ENCODE assay signal across 11 cellular contexts in genomic region chr3:48469046-48469915, GRCh38. TPM values are rescaled to one million over a fixed set of nuclear protein-coding genes. Genes with fewer than 3 reads are reported as not detected.
A peak's percentile ranks its signal among the peaks of the same experiment; 100 is the strongest.
DNase-seq lines count a peak whose midpoint lies in the region; ATAC-seq, FAIRE-seq and TF ChIP-seq lines count a peak whose summit lies in the region.
"Had no signal": no experiment of that assay in that cellular context is flagged by ENCODE, and none has a peak within 500 bp of the region (broad histone marks: within the 10 kb centered on the region; RNA-seq: fewer than 3 reads in every experiment).

No MANE protein-coding gene starts in this region.

- BruUV-seq in OCI-LY7 (replicated peaks; lab: Mats Ljungman, UMichigan), result no TSS peak

- H3K18ac ChIP-seq in H1 (ENCODE audit: extremely low read depth, low read length), result no peak overlapping the region

- H3K4me2 ChIP-seq in SK-N-SH, result no peak overlapping the region
- H3K4me2 ChIP-seq in OCI-LY7 (ENCODE audit: low read length), result peak overlapping the region; percentile 86
- H3K4me2 ChIP-seq in H1 (ENCODE audit: insufficient read depth in 1 of 2, low read depth in 2 of 2, low read length in 2 of 2), result no peak overlapping the region

- H2AFZ ChIP-seq in SK-N-SH (ENCODE audit: low read depth) (no peak overlapping the region), OCI-LY7 (ENCODE audit: low read length) (no peak overlapping the region), H1 (ENCODE audit: low read length) (no peak overlapping the region)

- peak overlapping the region in 1 of 2 experiments; percentile 99; a peak in 1 of 4 replicates for H3K27ac ChIP-seq in SK-N-SH (ENCODE audit: low read depth in 2 of 2, low read length in 1 of 2)
- peak overlapping the region; percentile 53 for H3K27ac ChIP-seq in OCI-LY7 (ENCODE audit: low read depth, low read length, poor library complexity, severe bottlenecking)
- 0 out of 2 replicates have a peak overlapping the region, but pooled peaks have one; percentile 7 for H3K27ac ChIP-seq in H1 (ENCODE audit: low read depth, low read length)
- H3K27ac ChIP-seq in small intestine (ENCODE audit: low read depth in 1 of 2, low read length in 1 of 2), result peak overlapping the region; percentile 22 to 43

- peaks cover 0 to 26% of the 10 kb centered on the region in 2 experiments for H3K36me3 ChIP-seq in SK-N-SH (replicated peaks in 1 of 2; ENCODE audit: control insufficient read depth in 1 of 2, insufficient read depth in 2 of 2, low read length in 1 of 2)
- peaks cover 33% of the 10 kb centered on the region for H3K36me3 ChIP-seq in OCI-LY7 (ENCODE audit: insufficient read depth, low read length)
- peaks cover 7 to 35% (median 14%) of the 10 kb centered on the region in 4 experiments for H3K36me3 ChIP-seq in H1 (ENCODE audit: control insufficient read depth in 2 of 4, insufficient read depth in 4 of 4, low read length in 3 of 4)
- no peaks in the 10 kb centered on the region for H3K36me3 ChIP-seq in small intestine (ENCODE audit: control insufficient read depth in 2 of 2, insufficient read depth in 2 of 2, low read length in 2 of 2)

- no peak overlapping the region for H3K23ac ChIP-seq in H1 (ENCODE audit: insufficient read length)

- H3K79me1 ChIP-seq in H1 (ENCODE audit: low read depth, low read length), result peaks cover 10% of the 10 kb centered on the region

- H3K9me3 ChIP-seq in SK-N-SH (no peaks in the 10 kb centered on the region), OCI-LY7 (ENCODE audit: low read length) (no peaks in the 10 kb centered on the region), H1 (ENCODE audit: insufficient read depth in 2 of 2, low read depth in 1 of 2, low read length in 1 of 2) (no peaks in the 10 kb centered on the region), small intestine (ENCODE audit: control insufficient read depth, low read depth) (no peaks in the 10 kb centered on the region)

- H3K4me1 ChIP-seq in SK-N-SH (ENCODE audit: control insufficient read depth in 1 of 2, insufficient read depth in 2 of 2, low read depth in 1 of 2, low read length in 1 of 2), result peaks cover 16 to 63% of the 10 kb centered on the region in 2 experiments; a peak in 2 of 4 replicates
- peaks cover 72% of the 10 kb centered on the region for H3K4me1 ChIP-seq in OCI-LY7 (ENCODE audit: insufficient read depth, low read length, poor library complexity, severe bottlenecking)
- peaks cover 0 to 28% (median 21%) of the 10 kb centered on the region in 4 experiments; a peak in 6 of 7 replicates for H3K4me1 ChIP-seq in H1 (replicated peaks in 1 of 4; ENCODE audit: control insufficient read depth in 3 of 4, insufficient read depth in 4 of 4, low read length in 3 of 4)
- peaks cover 16 to 20% of the 10 kb centered on the region in 2 donors for H3K4me1 ChIP-seq in small intestine (ENCODE audit: control insufficient read depth in 2 of 2, insufficient read depth in 1 of 2, low read depth in 1 of 2, low read length in 1 of 2)

- DNase-seq in SK-N-SH (peak; percentile 23), OCI-LY7 (ENCODE audit: low spot score) (no peak), H1 (ENCODE audit: low read depth in 1 of 2, low spot score in 2 of 2) (no peak), small intestine (no peak), RCC 7860 (ENCODE audit: low spot score) (no peak)
- DNase-seq: activated CD4-positive, alpha-beta T cell treated with anti-CD3 and anti-CD28 coated beads for 4 hours; NCI-H1048 had no signal

- H4K20me1 ChIP-seq in SK-N-SH (ENCODE audit: insufficient read depth), result no peaks in the 10 kb centered on the region
- H4K20me1 ChIP-seq in OCI-LY7 (ENCODE audit: insufficient read depth, low read length), result no peaks in the 10 kb centered on the region; the same call in 1 of the 2 replicates
- H4K20me1 ChIP-seq in H1 (replicated peaks in 1 of 2; ENCODE audit: control insufficient read depth in 1 of 2, insufficient read depth in 2 of 2, low read length in 2 of 2), result peaks cover 3 to 4% of the 10 kb centered on the region in 2 experiments

- TF ChIP-seq EP300 in SK-N-SH (IDR thresholded peaks at IDR 0.05; ENCODE audit: borderline replicate concordance in 1 of 2, low read depth in 1 of 2, low read length in 1 of 2) (no peak), H1 (IDR thresholded peaks at IDR 0.05; ENCODE audit: borderline replicate concordance in 1 of 2, low read depth in 2 of 2, low read length in 2 of 2) (no peak)

- H2BK15ac ChIP-seq in H1 (ENCODE audit: low read length), result no peak overlapping the region

- no peak overlapping the region for H2BK120ac ChIP-seq in H1 (replicated peaks; ENCODE audit: low read depth, low read length)

- H4K8ac ChIP-seq in H1 (ENCODE audit: extremely low read depth, insufficient read depth, low read length), result no peak overlapping the region; the same call in 1 of the 2 replicates

- H3K27me3 ChIP-seq in SK-N-SH (ENCODE audit: insufficient read depth) (no peaks in the 10 kb centered on the region), H1 (replicated peaks in 1 of 4; ENCODE audit: control insufficient read depth in 3 of 4, extremely low read depth in 1 of 4, insufficient read depth in 3 of 4, low read length in 3 of 4) (no peaks in the 10 kb centered on the region), small intestine (ENCODE audit: control insufficient read depth in 2 of 2, insufficient read depth in 2 of 2, low read length in 2 of 2) (no peaks in the 10 kb centered on the region)

- no peak overlapping the region for H4K91ac ChIP-seq in H1 (replicated peaks; ENCODE audit: insufficient read length, low read length)

- TF ChIP-seq CTCF in SK-N-SH (IDR thresholded peaks at IDR 0.05) (no peak), OCI-LY7 (conservative IDR thresholded peaks at IDR 0.05; ENCODE audit: low read length) (no peak), H1 (IDR thresholded peaks at IDR 0.05; ENCODE audit: control extremely low read depth in 1 of 3, insufficient read depth in 1 of 3, low read depth in 1 of 3, low read length in 3 of 3) (no peak)

- CTCF ChIA-PET in SK-N-SH (lab: Yijun Ruan, JAX), result interaction anchor here (0.7 to 8.2 kb wide), 5 partner anchors 33 to 143 kb away, joined by 3 to 136 read pairs (median 6); partner anchors contain the start of gene PFKFB4
- CTCF ChIA-PET in OCI-LY7 (lab: Charles Lee; ENCODE audit: unreplicated experiment), result no interaction called here
- CTCF ChIA-PET in H1 (lab: Charles Lee; ENCODE audit: partially characterized antibody), result interaction anchor here (0.7 to 21.5 kb wide), 8 partner anchors 10 to 337 kb away, joined by 3 to 251 read pairs (median 3); partner anchors contain the start of genes PFKFB4 and SHISA5

- no peak for TF ChIP-seq RAD21 in SK-N-SH (IDR thresholded peaks at IDR 0.05; ENCODE audit: low read length)
- no peak for TF ChIP-seq RAD21 in H1 (IDR thresholded peaks at IDR 0.05 in 1 of 2, conservative IDR thresholded peaks at IDR 0.05 in 1 of 2; ENCODE audit: low read depth in 2 of 2, low read length in 2 of 2)

- H3F3A ChIP-seq in SK-N-SH (replicated peaks; ENCODE audit: insufficient read depth), result peaks cover 18% of the 10 kb centered on the region

- POLR2A ChIA-PET in SK-N-SH (lab: Yijun Ruan, JAX) (interaction anchor here (2.1 kb wide), 1 partner anchor 34 kb away, joined by 6 read pairs; the partner anchor contains the start of gene SHISA5), OCI-LY7 (lab: Charles Lee) (interaction anchor here (0.7 to 1.0 kb wide), 2 partner anchors 23 to 30 kb away, joined by 3 to 4 read pairs; partner anchors contain the start of genes ATRIP, CCDC51 and TMA7), H1 (lab: Charles Lee; ENCODE audit: partially characterized antibody) (interaction anchor here (0.6 to 4.0 kb wide), 13 partner anchors 9 to 230 kb away, joined by 3 to 14 read pairs (median 4); partner anchors contain the start of gene PLXNB1)

- no peaks in the 10 kb centered on the region for H3K9me2 ChIP-seq in SK-N-SH
- no peaks in the 10 kb centered on the region for H3K9me2 ChIP-seq in OCI-LY7 (ENCODE audit: insufficient read depth, low read length)

- peak overlapping the region; percentile 24 for H3K4ac ChIP-seq in H1 (replicated peaks; ENCODE audit: insufficient read length, low read depth, low read length)

- H3K9ac ChIP-seq in SK-N-SH, result no peak overlapping the region
- H3K9ac ChIP-seq in H1 (replicated peaks in 1 of 4; ENCODE audit: extremely low read depth in 1 of 4, low read depth in 3 of 4, low read length in 3 of 4), result no peak overlapping the region

- H2AK5ac ChIP-seq in H1 (ENCODE audit: low read depth, low read length), result no peak overlapping the region

- H4K5ac ChIP-seq in H1 (ENCODE audit: insufficient read length, low read depth, low read length), result no peak overlapping the region

- H3K4me3 ChIP-seq in SK-N-SH (ENCODE audit: low read depth in 2 of 2, low read length in 1 of 2) (no peak overlapping the region), OCI-LY7 (ENCODE audit: low read depth, low read length, poor library complexity, severe bottlenecking) (peak overlapping the region; percentile 16), H1 (ENCODE audit: extremely low read depth in 1 of 4, insufficient read depth in 2 of 4, low read depth in 3 of 4, low read length in 4 of 4) (no peak overlapping the region), small intestine (ENCODE audit: low read depth in 1 of 2, low read length in 2 of 2) (no peak overlapping the region)

- ATAC-seq in SK-N-SH treated with all-trans-retinoic acid at 6 μM for 48 hours (no peak), GM19328 (IDR thresholded peaks at IDR 0.05; ENCODE audit: unreplicated experiment) (no peak), GM18498 (IDR thresholded peaks at IDR 0.05; ENCODE audit: unreplicated experiment) (no peak)

- peaks cover 68% of the 10 kb centered on the region for H3K79me2 ChIP-seq in SK-N-SH (ENCODE audit: insufficient read depth)
- H3K79me2 ChIP-seq in OCI-LY7 (ENCODE audit: insufficient read depth, low read depth, low read length), result peaks cover 51% of the 10 kb centered on the region
- H3K79me2 ChIP-seq in H1 (ENCODE audit: control insufficient read depth in 1 of 2, insufficient read depth in 2 of 2, low read length in 2 of 2), result peaks cover 0 to 23% of the 10 kb centered on the region in 2 experiments; a peak in 2 of 4 replicates

- no peak overlapping the region for H3K56ac ChIP-seq in H1 (replicated peaks; ENCODE audit: insufficient read length, low read depth, low read length)

- H2BK5ac ChIP-seq in H1 (ENCODE audit: low read depth, low read length), result no peak overlapping the region; the same call in 1 of the 2 replicates

- no peak overlapping the region for H3K14ac ChIP-seq in H1 (ENCODE audit: insufficient read length)

- H2BK20ac ChIP-seq in H1 (ENCODE audit: low read length), result no peak overlapping the region

- no peak for TF ChIP-seq POLR2A in H1 (IDR thresholded peaks at IDR 0.05; ENCODE audit: control extremely low read depth in 1 of 2, low read depth in 2 of 2, low read length in 2 of 2)

- peaks cover 6% of the 10 kb centered on the region for H3K23me2 ChIP-seq in H1 (ENCODE audit: low read depth, low read length)

- WGBS in SK-N-SH (ENCODE audit: low lambda C conversion rate), result 98% methylated on average over 14 of the region's 29 CpGs
- 95% methylated on average over 29 of the region's 29 CpGs; no CpG with 5 or more reads in 1 of the 2 experiments for WGBS in H1 (ENCODE audit: extremely low coverage in 1 of 2, insufficient coverage in 1 of 2, insufficient read length in 1 of 2, insufficient replicate concordance in 2 of 2, low coverage in 1 of 2, low lambda C conversion rate in 2 of 2, missing lambda C conversion rate in 1 of 2), 2 experiments
- 65 to 79% (median 68%) methylated on average over 29 of the region's 29 CpGs for WGBS in small intestine, 3 donors

- FAIRE-seq in H1 (lab: Jason Lieb, UNC), result no peak
- FAIRE-seq in small intestine (lab: Jason Lieb, UNC), result no peak
- FAIRE-seq in RCC 7860 (lab: Jason Lieb, UNC), result no peak
- FAIRE-seq: A204.1 had no signal

- intact Hi-C loops in OCI-LY7 (cut with micrococcal nuclease; ENCODE audit: unreplicated experiment), result no loop called here

- H2BK12ac ChIP-seq in H1 (ENCODE audit: low read depth, low read length), result no peak overlapping the region

RNA-seq across cellular contexts. Expression of gene ATRIP, which starts 22.7 kb away (rescaled TPM):
- polyA plus RNA-seq in SK-N-SH (2012; rRNA removed) (5.6 and 6.5 TPM in 2 replicates), H1 (2011; rRNA removed) (16.6 and 18.5 TPM in 2 replicates), small intestine (1 to 10 TPM; 1.1 to 4.8 (median 1.6) TPM)
- 4.0 and 4.3 TPM in 2 replicates for polyA plus RNA-seq in SK-N-SH (2012; cell fraction: cytosol; rRNA removed)
- polyA plus RNA-seq in SK-N-SH (2012; cell fraction: nucleus; rRNA removed), result 12.5 and 14.9 TPM in 2 replicates
- total RNA-seq in OCI-LY7 (2014; rRNA removed; shearing (Covaris generic)), result 16.3 and 16.8 TPM in 2 replicates
- total RNA-seq in OCI-LY7 (2022), result 20.3 and 24.5 TPM in 2 replicates
- 16.7 and 20.2 TPM in 2 replicates for total RNA-seq in H1 (2021; fragmentation: NEBNext Ultra II Directional; extraction: Animal tissue kit (Norgen Biotek cat#: 25700))
- polyA plus RNA-seq in H1 (2011; cell fraction: cytosol; rRNA removed), result 15.0 TPM
- 36.5 TPM for polyA plus RNA-seq in H1 (2011; cell fraction: nucleus; rRNA removed)
- polyA plus RNA-seq in H1 (2012, experiment 1 of 2), result 12.7 to 14.1 TPM (median 13.8 TPM) in 4 replicates
- 11.0 TPM for polyA plus RNA-seq in H1 (2012, experiment 2 of 2)
- 14.8 TPM for polyA plus RNA-seq in H1 (2013, experiment 1 of 2)
- polyA plus RNA-seq in H1 (2013, experiment 2 of 2), result 12.6 TPM
- polyA minus RNA-seq in H1 (2011; rRNA and poly(A)+ RNA removed), result 28.6 and 29.3 TPM in 2 replicates
- 10.1 TPM for polyA minus RNA-seq in H1 (2011; cell fraction: cytosol; rRNA and poly(A)+ RNA removed)
- polyA minus RNA-seq in H1 (2011; cell fraction: nucleus; rRNA and poly(A)+ RNA removed), result 25.2 TPM

RNA-seq across cellular contexts. Expression of gene TMA7, which starts 29.2 kb away (rescaled TPM):
- polyA plus RNA-seq in SK-N-SH (2012; rRNA removed) (393 and 438 TPM in 2 replicates), H1 (2011; rRNA removed) (83.3 and 138 TPM in 2 replicates), small intestine (100 to 1,000 TPM; 431 to 744 (median 617) TPM)
- polyA plus RNA-seq in SK-N-SH (2012; cell fraction: cytosol; rRNA removed), result 655 and 1,170 TPM in 2 replicates
- polyA plus RNA-seq in SK-N-SH (2012; cell fraction: nucleus; rRNA removed), result 91.0 and 95.9 TPM in 2 replicates
- 313 and 486 TPM in 2 replicates for total RNA-seq in OCI-LY7 (2014; rRNA removed; shearing (Covaris generic))
- 226 and 250 TPM in 2 replicates for total RNA-seq in OCI-LY7 (2022)
- 305 and 322 TPM in 2 replicates for total RNA-seq in H1 (2021; fragmentation: NEBNext Ultra II Directional; extraction: Animal tissue kit (Norgen Biotek cat#: 25700))
- 282 TPM for polyA plus RNA-seq in H1 (2011; cell fraction: cytosol; rRNA removed)
- 36.5 TPM for polyA plus RNA-seq in H1 (2011; cell fraction: nucleus; rRNA removed)
- polyA plus RNA-seq in H1 (2012, experiment 1 of 2), result 470 to 570 TPM (median 490 TPM) in 4 replicates
- 141 TPM for polyA plus RNA-seq in H1 (2012, experiment 2 of 2)
- polyA plus RNA-seq in H1 (2013, experiment 1 of 2), result 965 TPM
- polyA plus RNA-seq in H1 (2013, experiment 2 of 2), result 959 TPM
- polyA minus RNA-seq in H1 (2011; rRNA and poly(A)+ RNA removed), result 8.2 and 9.6 TPM in 2 replicates
- polyA minus RNA-seq in H1 (2011; cell fraction: cytosol; rRNA and poly(A)+ RNA removed), result 42.3 TPM
- polyA minus RNA-seq in H1 (2011; cell fraction: nucleus; rRNA and poly(A)+ RNA removed), result 34.3 TPM

RNA-seq across cellular contexts. Expression of gene CCDC51, which starts 29.4 kb away (rescaled TPM):
- 24.2 and 29.6 TPM in 2 replicates for polyA plus RNA-seq in SK-N-SH (2012; rRNA removed)
- polyA plus RNA-seq in SK-N-SH (2012; cell fraction: cytosol; rRNA removed), result 22.7 and 27.4 TPM in 2 replicates
- 15.3 and 20.4 TPM in 2 replicates for polyA plus RNA-seq in SK-N-SH (2012; cell fraction: nucleus; rRNA removed)
- 22.0 and 23.0 TPM in 2 replicates for total RNA-seq in OCI-LY7 (2014; rRNA removed; shearing (Covaris generic))
- total RNA-seq in OCI-LY7 (2022), result 21.2 and 24.9 TPM in 2 replicates
- total RNA-seq in H1 (2021; fragmentation: NEBNext Ultra II Directional; extraction: Animal tissue kit (Norgen Biotek cat#: 25700)), result 20.3 and 21.3 TPM in 2 replicates
- 19.7 and 21.4 TPM in 2 replicates for polyA plus RNA-seq in H1 (2011; rRNA removed)
- polyA plus RNA-seq in H1 (2011; cell fraction: cytosol; rRNA removed), result 26.3 TPM
- polyA plus RNA-seq in H1 (2011; cell fraction: nucleus; rRNA removed), result 18.4 TPM
- polyA plus RNA-seq in H1 (2012, experiment 1 of 2), result 24.1 to 30.2 TPM (median 28.9 TPM) in 4 replicates
- polyA plus RNA-seq in H1 (2012, experiment 2 of 2), result 17.1 TPM
- polyA plus RNA-seq in H1 (2013, experiment 1 of 2), result 16.7 TPM
- polyA plus RNA-seq in H1 (2013, experiment 2 of 2), result 16.9 TPM
- 17.1 and 17.4 TPM in 2 replicates for polyA minus RNA-seq in H1 (2011; rRNA and poly(A)+ RNA removed)
- 7.3 TPM for polyA minus RNA-seq in H1 (2011; cell fraction: cytosol; rRNA and poly(A)+ RNA removed)
- 7.7 TPM for polyA minus RNA-seq in H1 (2011; cell fraction: nucleus; rRNA and poly(A)+ RNA removed)
- 10 to 100 TPM; 11.1 to 22.6 (median 20.8) TPM for polyA plus RNA-seq in small intestine

RNA-seq across cellular contexts. Expression of gene SHISA5, which starts 34.7 kb away (rescaled TPM):
- 141 and 194 TPM in 2 replicates for polyA plus RNA-seq in SK-N-SH (2012; rRNA removed)
- polyA plus RNA-seq in SK-N-SH (2012; cell fraction: cytosol; rRNA removed), result 121 and 166 TPM in 2 replicates
- polyA plus RNA-seq in SK-N-SH (2012; cell fraction: nucleus; rRNA removed), result 102 and 112 TPM in 2 replicates
- 80.5 and 102 TPM in 2 replicates for total RNA-seq in OCI-LY7 (2014; rRNA removed; shearing (Covaris generic))
- total RNA-seq in OCI-LY7 (2022), result 97.1 and 97.3 TPM in 2 replicates
- 191 and 196 TPM in 2 replicates for total RNA-seq in H1 (2021; fragmentation: NEBNext Ultra II Directional; extraction: Animal tissue kit (Norgen Biotek cat#: 25700))
- 315 and 422 TPM in 2 replicates for polyA plus RNA-seq in H1 (2011; rRNA removed)
- polyA plus RNA-seq in H1 (2011; cell fraction: cytosol; rRNA removed), result 247 TPM
- polyA plus RNA-seq in H1 (2011; cell fraction: nucleus; rRNA removed), result 217 TPM
- polyA plus RNA-seq in H1 (2012, experiment 1 of 2), result 171 to 240 TPM (median 225 TPM) in 4 replicates
- polyA plus RNA-seq in H1 (2012, experiment 2 of 2), result 223 TPM
- polyA plus RNA-seq in H1 (2013, experiment 1 of 2), result 278 TPM
- 358 TPM for polyA plus RNA-seq in H1 (2013, experiment 2 of 2)
- polyA minus RNA-seq in H1 (2011; rRNA and poly(A)+ RNA removed), result 107 and 149 TPM in 2 replicates
- 143 TPM for polyA minus RNA-seq in H1 (2011; cell fraction: cytosol; rRNA and poly(A)+ RNA removed)
- polyA minus RNA-seq in H1 (2011; cell fraction: nucleus; rRNA and poly(A)+ RNA removed), result 52.6 TPM
- polyA plus RNA-seq in small intestine, result 100 to 1,000 TPM in 1 of 3 donors, 10 to 100 TPM in 2; 68.2 to 135 (median 77.8) TPM

RNA-seq across cellular contexts. Expression of gene PLXNB1, which starts 39.4 kb away (rescaled TPM):
- polyA plus RNA-seq in SK-N-SH (2012; rRNA removed) (38.0 and 39.8 TPM in 2 replicates), H1 (2011; rRNA removed) (109 and 149 TPM in 2 replicates), small intestine (10 to 100 TPM; 56.5 to 61.7 (median 59.1) TPM)
- polyA plus RNA-seq in SK-N-SH (2012; cell fraction: cytosol; rRNA removed), result 6.5 and 13.9 TPM in 2 replicates
- polyA plus RNA-seq in SK-N-SH (2012; cell fraction: nucleus; rRNA removed), result 195 and 267 TPM in 2 replicates
- 4.4 and 14.9 TPM in 2 replicates for total RNA-seq in OCI-LY7 (2014; rRNA removed; shearing (Covaris generic))
- 6.4 and 7.7 TPM in 2 replicates for total RNA-seq in OCI-LY7 (2022)
- total RNA-seq in H1 (2021; fragmentation: NEBNext Ultra II Directional; extraction: Animal tissue kit (Norgen Biotek cat#: 25700)), result 114 and 115 TPM in 2 replicates
- 117 TPM for polyA plus RNA-seq in H1 (2011; cell fraction: cytosol; rRNA removed)
- polyA plus RNA-seq in H1 (2011; cell fraction: nucleus; rRNA removed), result 1,123 TPM
- polyA plus RNA-seq in H1 (2012, experiment 1 of 2), result 136 to 155 TPM (median 141 TPM) in 4 replicates
- polyA plus RNA-seq in H1 (2012, experiment 2 of 2), result 102 TPM
- 102 TPM for polyA plus RNA-seq in H1 (2013, experiment 1 of 2)
- 83.3 TPM for polyA plus RNA-seq in H1 (2013, experiment 2 of 2)
- polyA minus RNA-seq in H1 (2011; rRNA and poly(A)+ RNA removed), result 82.5 and 154 TPM in 2 replicates
- polyA minus RNA-seq in H1 (2011; cell fraction: cytosol; rRNA and poly(A)+ RNA removed), result 100 TPM
- 265 TPM for polyA minus RNA-seq in H1 (2011; cell fraction: nucleus; rRNA and poly(A)+ RNA removed)
